ENCODE assay signal across 6 cellular contexts in the genomic region with DNA sequence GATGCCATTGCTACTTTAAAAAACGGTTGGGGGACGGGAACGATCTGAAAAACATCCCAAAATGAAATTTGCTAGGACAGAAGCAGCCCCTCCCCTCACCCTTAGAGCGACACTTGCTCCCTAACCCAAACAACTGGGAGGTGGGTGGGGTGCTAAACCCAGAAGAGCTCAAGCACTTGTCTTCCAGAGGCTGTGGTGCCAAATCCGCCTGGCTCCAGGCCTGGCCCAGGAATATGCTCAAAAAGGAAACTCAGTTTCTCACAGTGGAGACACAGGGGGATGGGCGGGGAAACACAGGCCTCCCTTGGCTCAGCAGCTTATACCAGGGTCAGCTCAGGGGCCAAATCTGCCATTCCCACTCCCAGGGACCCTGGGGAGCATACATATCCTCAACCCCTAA. TPM values are rescaled to one million over a fixed set of nuclear protein-coding genes. Genes with fewer than 3 reads are reported as not detected.
DNase-seq lines count a peak whose midpoint lies in the region; ATAC-seq and TF ChIP-seq lines count a peak whose summit lies in the region.

No MANE protein-coding gene starts in this region.

- H2AFZ ChIP-seq in OCI-LY7 (ENCODE audit: low read length), result no peak overlapping the region

- intact Hi-C loops in OCI-LY7 (cut with micrococcal nuclease; ENCODE audit: unreplicated experiment), result no loop called here

- H4K20me1 ChIP-seq in OCI-LY7 (ENCODE audit: insufficient read depth, low read length), result 0 out of 2 replicates have a peak, but pooled peaks cover 4% of the 10 kb centered on the region

- CTCF ChIA-PET in OCI-LY7 (lab: Charles Lee; ENCODE audit: unreplicated experiment), result interaction anchor here (1.3 kb wide), 1 partner anchor 66 kb away, joined by 3 read pairs; no protein-coding TSS in a partner anchor

- POLR2A ChIA-PET in OCI-LY7 (lab: Charles Lee), result interaction anchor here (1.0 to 1.3 kb wide), 6 partner anchors 15 to 100 kb away, joined by 3 to 8 read pairs (median 4); a partner anchor contains a TSS

- no peaks in the 10 kb centered on the region for H3K9me3 ChIP-seq in OCI-LY7 (ENCODE audit: low read length)
- no peaks in the 10 kb centered on the region for H3K9me3 ChIP-seq in skeletal muscle tissue (ENCODE audit: control insufficient read depth in 3 of 3, low read length in 3 of 3)

- peak overlapping the region; percentile 78 to 98 (median 90) for H3K9ac ChIP-seq in skeletal muscle tissue (ENCODE audit: low read depth in 1 of 3, low read length in 3 of 3)

- no peaks in the 10 kb centered on the region for H3K9me2 ChIP-seq in OCI-LY7 (ENCODE audit: insufficient read depth, low read length)

- H3K36me3 ChIP-seq in OCI-LY7 (ENCODE audit: insufficient read depth, low read length) (peaks cover 29% of the 10 kb centered on the region), skeletal muscle tissue (ENCODE audit: control insufficient read depth in 3 of 3, insufficient read depth in 3 of 3, low read length in 3 of 3) (peaks cover 13 to 29% (median 14%) of the 10 kb centered on the region in 3 donors)

- TF ChIP-seq CTCF in OCI-LY7 (conservative IDR thresholded peaks at IDR 0.05; ENCODE audit: low read length), result no peak
- TF ChIP-seq CTCF in epithelial cell of proximal tubule (conservative IDR thresholded peaks at IDR 0.05; ENCODE audit: low read depth, low read length), result no peak

- H3K27ac ChIP-seq in OCI-LY7 (ENCODE audit: low read depth, low read length, poor library complexity, severe bottlenecking) (peak overlapping the region; percentile 87), skeletal muscle tissue (ENCODE audit: low read depth, low read length) (peak overlapping the region; percentile 90)

- H3K79me2 ChIP-seq in OCI-LY7 (ENCODE audit: insufficient read depth, low read depth, low read length), result peaks cover 47% of the 10 kb centered on the region

- DNase-seq in OCI-LY7 (ENCODE audit: low spot score) (no peak), epithelial cell of proximal tubule (ENCODE audit: low read depth) (no peak), NCI-H1694 treated with DMSO at 0.1 percent for 48 hours (lab: John Stamatoyannopoulos, UW) (no peak)
- no peak for DNase-seq in central memory CD4-positive, alpha-beta T cell

- BruUV-seq in OCI-LY7 (replicated peaks; lab: Mats Ljungman, UMichigan), result no TSS peak

- H3K4me3 ChIP-seq in OCI-LY7 (ENCODE audit: low read depth, low read length, poor library complexity, severe bottlenecking) (peak overlapping the region; percentile 72), epithelial cell of proximal tubule (ENCODE audit: low read depth, low read length) (peak overlapping the region; percentile 69), skeletal muscle tissue (ENCODE audit: low read length in 3 of 3) (peak overlapping the region; percentile 79 to 95 (median 92))

- H3K27me3 ChIP-seq in skeletal muscle tissue (ENCODE audit: control insufficient read depth in 3 of 3, insufficient read depth in 3 of 3, low read length in 3 of 3), result no peaks in the 10 kb centered on the region

- H3K4me2 ChIP-seq in OCI-LY7 (ENCODE audit: low read length), result peak overlapping the region; percentile 85

- H3K4me1 ChIP-seq in OCI-LY7 (ENCODE audit: insufficient read depth, low read length, poor library complexity, severe bottlenecking), result peaks cover 63% of the 10 kb centered on the region
- peaks cover 70 to 83% (median 77%) of the 10 kb centered on the region in 3 donors for H3K4me1 ChIP-seq in skeletal muscle tissue (ENCODE audit: control insufficient read depth in 3 of 3, insufficient read depth in 3 of 3, low read length in 3 of 3)

- no peak for ATAC-seq in HG02852 (IDR thresholded peaks at IDR 0.05; ENCODE audit: unreplicated experiment)

RNA-seq across cellular contexts. Expression of a gene that starts 0.7 kb away (rescaled TPM):
- 23.8 and 26.6 TPM in 2 replicates for total RNA-seq in OCI-LY7 (2014; rRNA removed; shearing (Covaris generic))
- total RNA-seq in OCI-LY7 (2022) (37.7 and 39.8 TPM in 2 replicates), epithelial cell of proximal tubule (23.4 and 49.6 TPM in 2 replicates), skeletal muscle tissue (190 TPM)

RNA-seq across cellular contexts. Expression of a gene that starts 5.0 kb away (rescaled TPM):
- total RNA-seq in OCI-LY7 (2014; rRNA removed; shearing (Covaris generic)), result 36.5 and 44.3 TPM in 2 replicates
- total RNA-seq in OCI-LY7 (2022) (47.3 and 53.1 TPM in 2 replicates), epithelial cell of proximal tubule (16.0 and 23.7 TPM in 2 replicates), skeletal muscle tissue (16.2 TPM)

RNA-seq across cellular contexts. Expression of a gene that starts 14.0 kb away (rescaled TPM):
- 31.4 and 37.6 TPM in 2 replicates for total RNA-seq in OCI-LY7 (2014; rRNA removed; shearing (Covaris generic))
- total RNA-seq in OCI-LY7 (2022) (77.4 and 84.0 TPM in 2 replicates), epithelial cell of proximal tubule (131 and 155 TPM in 2 replicates), skeletal muscle tissue (36.0 TPM)

RNA-seq across cellular contexts. Expression of a gene that starts 17.9 kb away (rescaled TPM):
- 149 and 204 TPM in 2 replicates for total RNA-seq in OCI-LY7 (2014; rRNA removed; shearing (Covaris generic))
- 230 and 260 TPM in 2 replicates for total RNA-seq in OCI-LY7 (2022)
- total RNA-seq in epithelial cell of proximal tubule, result 289 and 358 TPM in 2 replicates
- total RNA-seq in skeletal muscle tissue, result 31.8 TPM

RNA-seq across cellular contexts. Expression of a gene that starts 20.0 kb away (rescaled TPM):
- 16.3 and 19.1 TPM in 2 replicates for total RNA-seq in OCI-LY7 (2014; rRNA removed; shearing (Covaris generic))
- total RNA-seq in OCI-LY7 (2022), result 45.9 and 54.0 TPM in 2 replicates
- 11.8 and 13.2 TPM in 2 replicates for total RNA-seq in epithelial cell of proximal tubule
- total RNA-seq in skeletal muscle tissue, result 12.5 TPM
